In genomic region chr15:88877415-88877814, GRCh38 we compare ENCODE assay signal across 20 cellular contexts. TPM values are rescaled to one million over a fixed set of nuclear protein-coding genes. Genes with fewer than 3 reads are reported as not detected.
DNase-seq lines count a peak whose midpoint lies in the region; ATAC-seq, FAIRE-seq and TF ChIP-seq lines count a peak whose summit lies in the region.
"Had no signal": no experiment of that assay in that cellular context is flagged by ENCODE, and none has a peak within 500 bp of the region (broad histone marks: within the 10 kb centered on the region; RNA-seq: fewer than 3 reads in every experiment).

No MANE protein-coding gene starts in this region.

- peaks cover 28% of the 10 kb centered on the region for H3K4me1 ChIP-seq in BLaER1
- no peaks in the 10 kb centered on the region for H3K4me1 ChIP-seq in IMR-90 (ENCODE audit: control insufficient read depth, insufficient read depth, low read length)
- H3K4me1 ChIP-seq in endothelial cell of umbilical vein (ENCODE audit: control insufficient read depth, extremely low read depth, insufficient read depth, low read length): no peaks in the 10 kb centered on the region
- H3K4me1 ChIP-seq: A549, Caco-2 had no signal

- H3K4ac ChIP-seq in IMR-90 (ENCODE audit: low read depth, low read length): no peak overlapping the region

- H3K18ac ChIP-seq in IMR-90 (ENCODE audit: low read depth, low read length): no peak overlapping the region

- H2BK15ac ChIP-seq in IMR-90 (ENCODE audit: low read depth, low read length): no peak overlapping the region

- no peak for TF ChIP-seq RAD21 in IMR-90 (IDR thresholded peaks at IDR 0.05; ENCODE audit: low read length)

- in situ Hi-C loops in IMR-90 (cut with MboI; ENCODE audit: low sequenced_read_pairs): no loop called here

- dilution Hi-C loops in IMR-90 (cut with HindIII; ENCODE audit: low sequenced_read_pairs, unreplicated experiment) (no loop called here), endothelial cell of umbilical vein (cut with MboI; ENCODE audit: extremely low pct_ligation_motif_present, low sequenced_read_pairs) (no loop called here)

- intact Hi-C loops in IMR-90 (cut with micrococcal nuclease) (no loop called here), endothelial cell of umbilical vein (cut with micrococcal nuclease) (no loop called here)

- no peaks in the 10 kb centered on the region for H3K36me3 ChIP-seq in BLaER1
- H3K36me3 ChIP-seq in IMR-90 (ENCODE audit: control insufficient read depth, insufficient read depth, low read length): peaks cover 21% of the 10 kb centered on the region
- H3K36me3 ChIP-seq in endothelial cell of umbilical vein (ENCODE audit: control insufficient read depth in 2 of 2, extremely low read depth in 1 of 2, insufficient read depth in 2 of 2, low read length in 2 of 2): peaks cover 0 to 35% of the 10 kb centered on the region in 2 experiments

- POLR2A ChIA-PET in IMR-90 (lab: Charles Lee; ENCODE audit: unreplicated experiment): no interaction called here
- POLR2A ChIA-PET in endothelial cell of umbilical vein (lab: Charles Lee): no interaction called here

- H3K9me3 ChIP-seq in BLaER1: no peaks in the 10 kb centered on the region
- no peaks in the 10 kb centered on the region for H3K9me3 ChIP-seq in IMR-90 (ENCODE audit: control insufficient read depth, insufficient read depth, low read length)
- no peaks in the 10 kb centered on the region for H3K9me3 ChIP-seq in endothelial cell of umbilical vein (replicated peaks; ENCODE audit: control insufficient read depth, insufficient read depth, low read length)
- H3K9me3 ChIP-seq: A549, Caco-2 had no signal

- H3K27ac ChIP-seq in BLaER1: no peak overlapping the region
- no peak overlapping the region for H3K27ac ChIP-seq in IMR-90 (ENCODE audit: insufficient read depth, low read length)
- H3K27ac ChIP-seq in endothelial cell of umbilical vein (ENCODE audit: insufficient read depth, low read depth, low read length): no peak overlapping the region
- H3K27ac ChIP-seq: 22Rv1, A549, C4-2B had no signal

- H4K20me1 ChIP-seq in BLaER1 (no peaks in the 10 kb centered on the region; the same call in 1 of the 2 replicates), IMR-90 (ENCODE audit: insufficient read depth, low read length) (no peaks in the 10 kb centered on the region), endothelial cell of umbilical vein (replicated peaks; ENCODE audit: control insufficient read depth, extremely low read depth, insufficient read depth, low read length) (no peaks in the 10 kb centered on the region)

- no peak overlapping the region for H3K4me3 ChIP-seq in BLaER1
- no peak overlapping the region for H3K4me3 ChIP-seq in IMR-90 (ENCODE audit: insufficient read depth, low read depth, low read length)
- no peak overlapping the region for H3K4me3 ChIP-seq in endothelial cell of umbilical vein (replicated peaks in 1 of 3; ENCODE audit: insufficient read depth in 1 of 3, low read depth in 1 of 3, low read length in 3 of 3)
- H3K4me3 ChIP-seq: A549, GM12878 had no signal

- H2AK9ac ChIP-seq in IMR-90 (replicated peaks; ENCODE audit: low read depth, low read length, poor library complexity): no peak overlapping the region

- H3K27me3 ChIP-seq in BLaER1: no peaks in the 10 kb centered on the region
- H3K27me3 ChIP-seq in IMR-90 (ENCODE audit: control insufficient read depth, insufficient read depth, low read length): peaks cover 4% of the 10 kb centered on the region; the same call in 1 of the 2 replicates
- no peaks in the 10 kb centered on the region for H3K27me3 ChIP-seq in endothelial cell of umbilical vein (ENCODE audit: control insufficient read depth in 2 of 2, insufficient read depth in 2 of 2, low read length in 2 of 2)

- ATAC-seq in IMR-90 (ENCODE audit: low read depth) (no peak), GM21528 (IDR thresholded peaks at IDR 0.05; ENCODE audit: low FRiP score, unreplicated experiment) (no peak)
- ATAC-seq: CD8-positive, alpha-beta T cell; GM12878 had no signal

- BruUV-seq in IMR-90 (replicated peaks; lab: Mats Ljungman, UMichigan): TSS peak; percentile 65
- BruUV-seq in endothelial cell of umbilical vein (replicated peaks; lab: Mats Ljungman, UMichigan): TSS peak; percentile 43

- H3K9ac ChIP-seq in BLaER1: no peak overlapping the region
- H3K9ac ChIP-seq in IMR-90 (ENCODE audit: low read depth, low read length): no peak overlapping the region
- no peak overlapping the region for H3K9ac ChIP-seq in endothelial cell of umbilical vein (replicated peaks; ENCODE audit: extremely low read depth, insufficient read depth, low read length)

- no peaks in the 10 kb centered on the region for H3K79me2 ChIP-seq in endothelial cell of umbilical vein (ENCODE audit: control insufficient read depth, insufficient read depth, low read length)

- H2BK20ac ChIP-seq in IMR-90 (ENCODE audit: low read depth, low read length): no peak overlapping the region

- TF ChIP-seq CTCF in IMR-90 (conservative IDR thresholded peaks at IDR 0.05; ENCODE audit: low read depth, low read length): no peak
- no peak for TF ChIP-seq CTCF in endothelial cell of umbilical vein (IDR thresholded peaks at IDR 0.05; ENCODE audit: extremely low read depth in 1 of 2, insufficient read depth in 1 of 2, low read depth in 1 of 2, low read length in 2 of 2)

- 97% methylated on average over 6 of the region's 11 CpGs; no CpG with 5 or more reads in 1 of the 2 experiments for WGBS in IMR-90 (ENCODE audit: extremely low coverage in 2 of 2, insufficient read length in 1 of 2), 2 experiments

- H2AK5ac ChIP-seq in IMR-90 (ENCODE audit: low read depth, low read length): no peak overlapping the region

- peak overlapping the region; percentile 30; the same call in 1 of the 2 replicates for H3K4me2 ChIP-seq in BLaER1
- H3K4me2 ChIP-seq in IMR-90 (ENCODE audit: low read depth, low read length): no peak overlapping the region
- no peak overlapping the region for H3K4me2 ChIP-seq in endothelial cell of umbilical vein (ENCODE audit: insufficient read depth, low read length)
- H3K4me2 ChIP-seq: A549 had no signal

- H2AFZ ChIP-seq in IMR-90 (replicated peaks; ENCODE audit: low read length, poor library complexity) (no peak overlapping the region), endothelial cell of umbilical vein (ENCODE audit: low read depth, low read length) (no peak overlapping the region)

- H3K9me1 ChIP-seq in IMR-90 (ENCODE audit: insufficient read depth, low read length) (peaks cover 2% of the 10 kb centered on the region; the same call in 1 of the 2 replicates), endothelial cell of umbilical vein (replicated peaks; ENCODE audit: control insufficient read depth, extremely low read depth, insufficient read depth, low read length) (no peaks in the 10 kb centered on the region)

- H3K79me1 ChIP-seq in IMR-90 (ENCODE audit: low read depth in 1 of 2, low read length in 2 of 2): no peaks in the 10 kb centered on the region; a peak in 1 of 4 replicates

- CTCF ChIA-PET in IMR-90 (lab: Yijun Ruan, JAX): interaction anchor here (0.6 to 2.1 kb wide), 3 partner anchors 8 to 183 kb away, joined by 4 to 10 read pairs (median 5); no protein-coding TSS in a partner anchor
- CTCF ChIA-PET in endothelial cell of umbilical vein (lab: Charles Lee): interaction anchor here (2.9 to 5.3 kb wide), 2 partner anchors 12 to 301 kb away, joined by 19 to 29 read pairs; no protein-coding TSS in a partner anchor

- no peak overlapping the region for H2BK120ac ChIP-seq in IMR-90 (ENCODE audit: low read depth, low read length)

- H3K23ac ChIP-seq in IMR-90 (ENCODE audit: low read depth, low read length): no peak overlapping the region

- FAIRE-seq in endothelial cell of umbilical vein (lab: Jason Lieb, UNC): no peak
- FAIRE-seq: A549, D721Med, G401.6, GM12878, GM12892, GM18507 had no signal

- H4K8ac ChIP-seq in IMR-90 (ENCODE audit: low read depth in 2 of 2, low read length in 2 of 2): no peak overlapping the region

- no peak overlapping the region for H3K56ac ChIP-seq in IMR-90 (ENCODE audit: extremely low read depth, insufficient read depth, low read length)

- H2BK5ac ChIP-seq in IMR-90 (ENCODE audit: low read depth, low read length, poor library complexity, severe bottlenecking): no peak overlapping the region

- no peak overlapping the region for H4K91ac ChIP-seq in IMR-90 (ENCODE audit: insufficient read depth, low read depth, low read length)

- no peak for DNase-seq in IMR-90
- DNase-seq in endothelial cell of umbilical vein (ENCODE audit: low read depth, low spot score): no peak
- DNase-seq in GDM1 (lab: John Stamatoyannopoulos, UW): no peak
- no peak for DNase-seq in SKM-1 treated with dmso at 0.1 percent for 144 hours (lab: John Stamatoyannopoulos, UW; ENCODE audit: unreplicated experiment)
- DNase-seq: AML-193; Caco-2; Calu3; CD4-positive, alpha-beta T cell; CD8-positive, alpha-beta T cell; DMS79 treated with DMSO at 0.1 percent for 48 hours had no signal

- no peak overlapping the region for H4K5ac ChIP-seq in IMR-90 (ENCODE audit: low read depth, low read length)

- TF ChIP-seq POLR2A in IMR-90 (IDR thresholded peaks at IDR 0.05; ENCODE audit: low read depth, low read length): no peak
- no peak for TF ChIP-seq POLR2A in endothelial cell of umbilical vein (IDR thresholded peaks at IDR 0.05; ENCODE audit: low read depth, low read length)

- H3K14ac ChIP-seq in IMR-90 (replicated peaks; ENCODE audit: low read depth, low read length): no peak overlapping the region

RNA-seq across cellular contexts. Expression of gene HAPLN3, which starts 17.9 kb away (rescaled TPM):
- 4.4 and 5.9 TPM in 2 replicates for total RNA-seq in IMR-90 (2012; rRNA removed)
- 28.6 and 30.8 TPM in 2 replicates for polyA plus RNA-seq in IMR-90 (2012; rRNA removed)
- polyA plus RNA-seq in IMR-90 (2012; cell fraction: cytosol; rRNA removed): 22.4 and 24.0 TPM in 2 replicates
- polyA plus RNA-seq in IMR-90 (2012; cell fraction: nucleus; rRNA removed; ENCODE audit: low replicate concordance): 247 and 404 TPM in 2 replicates
- total RNA-seq in endothelial cell of umbilical vein: 40.4 and 57.6 TPM in 2 replicates
- 130 and 131 TPM in 2 replicates for polyA plus RNA-seq in endothelial cell of umbilical vein
- 68.2 and 106 TPM in 2 replicates for polyA plus RNA-seq in endothelial cell of umbilical vein (2011; cell fraction: cytosol; rRNA removed)
- 118 and 124 TPM in 2 replicates for polyA plus RNA-seq in endothelial cell of umbilical vein (2011; cell fraction: nucleus; rRNA removed)
- polyA plus RNA-seq in endothelial cell of umbilical vein (2012): 35.7 and 73.2 TPM in 2 replicates
- 43.4 and 47.1 TPM in 2 replicates for polyA minus RNA-seq in endothelial cell of umbilical vein
- polyA minus RNA-seq in endothelial cell of umbilical vein (2011; cell fraction: cytosol; rRNA and poly(A)+ RNA removed): not detected
- polyA minus RNA-seq in endothelial cell of umbilical vein (2011; cell fraction: nucleus; rRNA and poly(A)+ RNA removed): 13.2 and 32.7 TPM in 2 replicates

RNA-seq across cellular contexts. Expression of gene MFGE8, which starts 35.8 kb away (rescaled TPM):
- total RNA-seq in IMR-90 (2012; rRNA removed) (201 and 232 TPM in 2 replicates), endothelial cell of umbilical vein (108 and 111 TPM in 2 replicates)
- polyA plus RNA-seq in IMR-90 (2012; rRNA removed) (1,813 and 1,912 TPM in 2 replicates), endothelial cell of umbilical vein (117 and 129 TPM in 2 replicates)
- polyA plus RNA-seq in IMR-90 (2012; cell fraction: cytosol; rRNA removed): 1,025 and 2,261 TPM in 2 replicates
- polyA plus RNA-seq in IMR-90 (2012; cell fraction: nucleus; rRNA removed; ENCODE audit: low replicate concordance): 2,334 and 3,578 TPM in 2 replicates
- 90.0 and 97.8 TPM in 2 replicates for polyA plus RNA-seq in endothelial cell of umbilical vein (2011; cell fraction: cytosol; rRNA removed)
- 176 and 196 TPM in 2 replicates for polyA plus RNA-seq in endothelial cell of umbilical vein (2011; cell fraction: nucleus; rRNA removed)
- 58.1 and 67.5 TPM in 2 replicates for polyA plus RNA-seq in endothelial cell of umbilical vein (2012)
- polyA minus RNA-seq in endothelial cell of umbilical vein: 78.8 and 94.5 TPM in 2 replicates
- polyA minus RNA-seq in endothelial cell of umbilical vein (2011; cell fraction: cytosol; rRNA and poly(A)+ RNA removed): 0.51 TPM
- 59.0 and 66.4 TPM in 2 replicates for polyA minus RNA-seq in endothelial cell of umbilical vein (2011; cell fraction: nucleus; rRNA and poly(A)+ RNA removed)
